24 cellular contexts compared by ENCODE assay signal in genomic region chr4:110357521-110357920, GRCh38.
"Had no signal": no experiment of that assay in that cellular context is flagged by ENCODE, and none has a peak within 500 bp of the region (broad histone marks: within the 10 kb centered on the region; RNA-seq: fewer than 3 reads in every experiment).

No MANE protein-coding gene starts in this region.

- H3K27ac ChIP-seq: brain microvascular endothelial cell had no signal

- H3K36me3 ChIP-seq: brain microvascular endothelial cell had no signal

- DNase-seq: activated B cell treated with CpG ODN at 0.5 μM for 24 hours; activated CD4-positive, alpha-beta memory T cell treated with anti-CD3 and anti-CD28 coated beads for 36 hours; activated CD4-positive, alpha-beta T cell treated with anti-CD3 and anti-CD28 coated beads for 1 hour; activated CD4-positive, alpha-beta T cell treated with anti-CD3 and anti-CD28 coated beads, Interleukin-2, amount 10 ng/mL, durations not matched to agents 24 days and 14 days; activated CD8-positive, alpha-beta memory T cell treated with anti-CD3 and anti-CD28 coated beads for 24 hours; activated gamma-delta T cell; activated T-cell treated with anti-CD3 and anti-CD28 coated beads for 4 hours; activated T-cell treated with anti-CD3 and anti-CD28 coated beads, Interleukin-2, amount 50 U/mL, for 48 hours; amygdala; brain microvascular endothelial cell; Karpas-422; NCI-H1105; NCI-H1436; NCI-H1694 treated with DMSO at 0.1 percent for 48 hours; NCI-H2029 treated with DMSO at 0.1 percent for 48 hours; NCI-H510A treated with DMSO at 0.1 percent for 48 hours; NCI-H69; NK-92 treated with Interleukin-12 subunit alpha and Interleukin-12 subunit beta, amount 100 ng/mL, for 24 hours; OCI-M1; SHP77 treated with DMSO at 0.1 percent for 48 hours; T-helper 17 cell; T-helper 9 cell had no signal

- ATAC-seq: activated T-helper 17 cell treated with anti-CD3 and anti-CD28 coated beads, Interleukin-2, amount 50 U/mL, for 72 hours; K562; T-helper 17 cell had no signal

- H3K27me3 ChIP-seq: brain microvascular endothelial cell had no signal

- H3K4me3 ChIP-seq: K562 had no signal
